ENCODE assay signal across 8 cellular contexts in genomic region chr11:7986768-7987559, GRCh38. TPM values are rescaled to one million over a fixed set of nuclear protein-coding genes. Genes with fewer than 3 reads are reported as not detected.
DNase-seq lines count a peak whose midpoint lies in the region; ATAC-seq and TF ChIP-seq lines count a peak whose summit lies in the region.

EIF3F (plus strand) TSS chr11:7987337; CDS start chr11:7987353, 16 bp downstream.

- peak within 1 kb of the TSS; percentile 99 for H3K27ac Mint-ChIP-seq in T-helper 17 cell

- no peaks in the 10 kb centered on the region for H3K27me3 Mint-ChIP-seq in T-helper 17 cell

- peak; percentile 38 for TF ChIP-seq POLR2A in GM15510 (IDR thresholded peaks at IDR 0.05; ENCODE audit: borderline replicate concordance, extremely low read depth, insufficient read length)
- TF ChIP-seq POLR2A in prostate gland (IDR thresholded peaks at IDR 0.05): peak; percentile 34

- H3K36me3 Mint-ChIP-seq in T-helper 17 cell (ENCODE audit: low read depth): peaks cover 13% of the 10 kb centered on the region

- peak within 1 kb of the TSS; percentile 72 to 78 for H3K4me3 ChIP-seq in prostate gland
- H3K4me3 ChIP-seq in urinary bladder (ENCODE audit: low read depth, low read length): peak within 1 kb of the TSS; percentile 74

- peak within 1 kb of the TSS; percentile 99 for H3K4me3 Mint-ChIP-seq in T-helper 17 cell

- intact Hi-C loops in left ventricle myocardium superior (cut with micrococcal nuclease) (loop anchor here (10.0 kb wide), 1 partner anchor 92 kb away; no protein-coding TSS in a partner anchor), prostate gland (cut with DNase I) (loop anchor here (2.0 kb wide), 1 partner anchor 94 kb away; no protein-coding TSS in a partner anchor)

- peaks cover 37% of the 10 kb centered on the region for H3K4me1 Mint-ChIP-seq in T-helper 17 cell

- DNase-seq in NCI-H1694 treated with DMSO at 0.1 percent for 48 hours (lab: John Stamatoyannopoulos, UW) (peak; percentile 98), T-helper 17 cell (peak; percentile 65 to 82 (median 80)), amygdala (lab: John Stamatoyannopoulos, UW) (peak; percentile 48 to 99 (median 91)), left ventricle myocardium superior (peak; percentile 86), prostate gland (ENCODE audit: low spot score) (peak; percentile 97)

- TF ChIP-seq CTCF in prostate gland (IDR thresholded peaks at IDR 0.05): peak; percentile 72 to 97 (median 88)

- WGBS in prostate gland: under 1% methylated on average over 42 of the region's 47 CpGs
- 1% methylated on average over 47 of the region's 47 CpGs for WGBS in urinary bladder

- H3K36me3 ChIP-seq in prostate gland (no peaks in the 10 kb centered on the region), urinary bladder (ENCODE audit: insufficient read depth) (no peaks in the 10 kb centered on the region)

- H3K4me1 ChIP-seq in prostate gland (replicated peaks) (peaks cover 13% of the 10 kb centered on the region), urinary bladder (ENCODE audit: insufficient read depth) (no peaks in the 10 kb centered on the region)

- no peaks in the 10 kb centered on the region for H3K27me3 ChIP-seq in prostate gland (replicated peaks; ENCODE audit: insufficient read depth)

- H3K9me3 ChIP-seq in T-helper 17 cell (ENCODE audit: control insufficient read depth, low read length, poor library complexity, severe bottlenecking): no peaks in the 10 kb centered on the region
- no peaks in the 10 kb centered on the region for H3K9me3 ChIP-seq in prostate gland

- ATAC-seq in HG02938 (IDR thresholded peaks at IDR 0.05; ENCODE audit: unreplicated experiment) (peak; percentile 89), T-helper 17 cell (peak; percentile 97), left ventricle myocardium superior (peak; percentile 100)

- H3K27ac ChIP-seq in prostate gland (peak within 1 kb of the TSS; percentile 50 to 62), urinary bladder (ENCODE audit: low read depth) (peak within 1 kb of the TSS; percentile 56)

RNA-seq across cellular contexts. Expression of gene EIF3F, which starts in this region (rescaled TPM):
- total RNA-seq in T-helper 17 cell: 100 to 1,000 TPM; 376 to 391 TPM
- total RNA-seq in left ventricle myocardium superior: 156 TPM
- 100 to 1,000 TPM; 321 to 473 TPM for total RNA-seq in prostate gland
- total RNA-seq in urinary bladder: 159 TPM
- 697 TPM for polyA plus RNA-seq in urinary bladder

Comparison
In these comparisons a context has a peak if more than half of its experiments do, and no peak if none do; other contexts are left out.
1. Peak in every context shown above with its lines: DNase-seq, ATAC-seq, H3K4me3 ChIP-seq and H3K27ac ChIP-seq.